Comparison of ENCODE assay signal across 12 cellular contexts in genomic region chr15:67140078-67140833, GRCh38.
DNase-seq lines count a peak whose midpoint lies in the region; ATAC-seq and TF ChIP-seq lines count a peak whose summit lies in the region.
"Had no signal": no experiment of that assay in that cellular context is flagged by ENCODE, and none has a peak within 500 bp of the region (broad histone marks: within the 10 kb centered on the region; RNA-seq: fewer than 3 reads in every experiment).

No MANE protein-coding gene starts in this region.

- H3K9me3 ChIP-seq in vagina = no peaks in the 10 kb centered on the region

- H3K36me3 ChIP-seq in vagina = no peaks in the 10 kb centered on the region

- H3K4me1 Mint-ChIP-seq in stimulated activated naive CD8-positive, alpha-beta T cell treated with anti-CD3 and anti-CD28 coated beads, Interleukin-15, Interleukin-2, amounts not matched to agents 100 ng/mL and 50 ng/mL, for 24 hours (ENCODE audit: low read depth) = peaks cover 92% of the 10 kb centered on the region
- H3K4me1 Mint-ChIP-seq in central memory CD8-positive, alpha-beta T cell = peaks cover 87% of the 10 kb centered on the region

- no peak for ATAC-seq in stimulated activated naive CD8-positive, alpha-beta T cell treated with anti-CD3 and anti-CD28 coated beads, Interleukin-15, Interleukin-2, amounts not matched to agents 100 U/mL and 50 U/mL, for 24 hours
- peak; percentile 93 for ATAC-seq in HG02870 (IDR thresholded peaks at IDR 0.05; ENCODE audit: unreplicated experiment)
- no peak for ATAC-seq in central memory CD8-positive, alpha-beta T cell (replicated peaks; ENCODE audit: extremely low read depth, poor library complexity, severe bottlenecking)
- ATAC-seq: SK-N-SH treated with all-trans-retinoic acid at 6 μM for 48 hours had no signal

- no peak for TF ChIP-seq POLR2A in vagina (IDR thresholded peaks at IDR 0.05)

- H3K4me3 ChIP-seq in vagina = no peak overlapping the region

- H3K9me3 Mint-ChIP-seq in stimulated activated naive CD8-positive, alpha-beta T cell treated with anti-CD3 and anti-CD28 coated beads, Interleukin-15, Interleukin-2, amounts not matched to agents 100 ng/mL and 50 ng/mL, for 24 hours = no peaks in the 10 kb centered on the region
- H3K9me3 Mint-ChIP-seq in central memory CD8-positive, alpha-beta T cell = no peaks in the 10 kb centered on the region
- H3K9me3 Mint-ChIP-seq: activated T-cell treated with anti-CD3 and anti-CD28 coated beads, Interleukin-2, amount 50 U/mL, for 4 hours had no signal

- no peak for TF ChIP-seq CTCF in vagina (IDR thresholded peaks at IDR 0.05)

- no peak overlapping the region for H3K4me3 Mint-ChIP-seq in stimulated activated naive CD8-positive, alpha-beta T cell treated with anti-CD3 and anti-CD28 coated beads, Interleukin-15, Interleukin-2, amounts not matched to agents 100 ng/mL and 50 ng/mL, for 24 hours
- peak overlapping the region; percentile 56 for H3K4me3 Mint-ChIP-seq in central memory CD8-positive, alpha-beta T cell
- H3K4me3 Mint-ChIP-seq: activated T-cell treated with anti-CD3 and anti-CD28 coated beads, Interleukin-2, amount 50 U/mL, for 4 hours had no signal

- no peaks in the 10 kb centered on the region for H3K27me3 ChIP-seq in vagina

- H3K27ac ChIP-seq in vagina = peak overlapping the region; percentile 94
- H3K27ac ChIP-seq: C4-2B had no signal

- DNase-seq in stimulated activated naive CD8-positive, alpha-beta T cell treated with anti-CD3 and anti-CD28 coated beads, Interleukin-15, Interleukin-2, amounts not matched to agents 100 U/mL and 50 U/mL, for 24 hours = no peak
- DNase-seq in central memory CD8-positive, alpha-beta T cell (ENCODE audit: low spot score in 2 of 2) = no peak
- no peak for DNase-seq in vagina (ENCODE audit: extremely low spot score in 2 of 2)
- DNase-seq in NCI-H446 (lab: John Stamatoyannopoulos, UW) = no peak
- DNase-seq in NCI-H1930 (lab: John Stamatoyannopoulos, UW) = no peak
- DNase-seq in cerebellar cortex (ENCODE audit: low spot score) = no peak
- DNase-seq: activated T-cell treated with anti-CD3 and anti-CD28 coated beads, Interleukin-2, amount 50 U/mL, for 4 hours; NCI-H345 had no signal

- intact Hi-C loops in vagina (cut with DNase I) = no loop called here

- peak overlapping the region; percentile 17 for H3K27ac Mint-ChIP-seq in stimulated activated naive CD8-positive, alpha-beta T cell treated with anti-CD3 and anti-CD28 coated beads, Interleukin-15, Interleukin-2, amounts not matched to agents 100 ng/mL and 50 ng/mL, for 24 hours
- peak overlapping the region; percentile 83 for H3K27ac Mint-ChIP-seq in central memory CD8-positive, alpha-beta T cell (ENCODE audit: low read depth)

- peaks cover 100% of the 10 kb centered on the region for H3K4me1 ChIP-seq in vagina

- no peaks in the 10 kb centered on the region for H3K27me3 Mint-ChIP-seq in stimulated activated naive CD8-positive, alpha-beta T cell treated with anti-CD3 and anti-CD28 coated beads, Interleukin-15, Interleukin-2, amounts not matched to agents 100 ng/mL and 50 ng/mL, for 24 hours
- H3K27me3 Mint-ChIP-seq in central memory CD8-positive, alpha-beta T cell = no peaks in the 10 kb centered on the region

- H3K36me3 Mint-ChIP-seq in stimulated activated naive CD8-positive, alpha-beta T cell treated with anti-CD3 and anti-CD28 coated beads, Interleukin-15, Interleukin-2, amounts not matched to agents 100 ng/mL and 50 ng/mL, for 24 hours (ENCODE audit: low read depth) = no peaks in the 10 kb centered on the region
- H3K36me3 Mint-ChIP-seq in central memory CD8-positive, alpha-beta T cell (ENCODE audit: insufficient read depth) = peaks cover 2% of the 10 kb centered on the region
